Comparison of ENCODE assay signal across 8 cellular contexts in the genomic region with DNA sequence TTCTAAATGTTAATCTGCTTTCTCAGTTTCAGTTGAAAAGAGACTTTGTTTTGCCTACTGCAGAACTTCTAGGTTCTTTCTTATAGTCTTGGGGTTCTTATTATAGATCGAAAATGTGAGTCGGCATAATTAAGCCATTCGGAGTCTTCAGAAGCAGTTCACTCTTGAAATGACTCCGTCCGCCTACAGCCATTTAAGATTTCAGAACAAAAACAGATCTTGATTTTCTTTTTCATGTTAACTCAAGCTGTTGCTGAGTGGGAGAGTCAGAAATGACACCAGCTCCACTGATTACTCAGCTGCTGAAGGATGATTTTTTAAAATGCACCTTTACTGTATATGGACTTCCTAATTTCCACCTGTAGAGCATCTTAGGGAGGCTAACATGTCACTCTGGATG. TPM values are rescaled to one million over a fixed set of nuclear protein-coding genes. Genes with fewer than 3 reads are reported as not detected.
DNase-seq lines count a peak whose midpoint lies in the region; ATAC-seq and TF ChIP-seq lines count a peak whose summit lies in the region.

No MANE protein-coding gene starts in this region.

- H3K36me3 Mint-ChIP-seq in CD4-positive, CD25-positive, alpha-beta regulatory T cell: peaks cover 55% of the 10 kb centered on the region

- H3K9me3 Mint-ChIP-seq in CD4-positive, CD25-positive, alpha-beta regulatory T cell: peaks cover 0 to 2% (median 0%) of the 10 kb centered on the region in 7 donors

- in situ Hi-C loops in HAP-1 (cut with MboI; ENCODE audit: low sequenced_read_pairs): no loop called here

- H3K27ac ChIP-seq in CD4-positive, CD25-positive, alpha-beta regulatory T cell (ENCODE audit: insufficient read depth, low read length, poor library complexity, severe bottlenecking): peak overlapping the region; percentile 90
- peak overlapping the region; percentile 19 for H3K27ac ChIP-seq in colonic mucosa

- H3K4me1 ChIP-seq in CD4-positive, CD25-positive, alpha-beta regulatory T cell (ENCODE audit: control insufficient read depth, insufficient read depth, low read length, poor library complexity, severe bottlenecking): peaks cover 76% of the 10 kb centered on the region
- H3K4me1 ChIP-seq in colonic mucosa (no peaks in the 10 kb centered on the region), HAP-1 (peaks cover 20% of the 10 kb centered on the region)

- DNase-seq in CD4-positive, CD25-positive, alpha-beta regulatory T cell: peak in 2 of 3 donors; percentile 48 to 83
- DNase-seq in colonic mucosa (no peak), A172 (ENCODE audit: low spot score) (no peak), NCI-H2196 (lab: John Stamatoyannopoulos, UW; ENCODE audit: unreplicated experiment) (no peak), HAP-1 (ENCODE audit: low spot score in 2 of 2) (no peak), NCI-H2107 treated with DMSO at 0.1 percent for 48 hours (lab: John Stamatoyannopoulos, UW; ENCODE audit: unreplicated experiment) (no peak)

- no peak for ATAC-seq in CD4-positive, CD25-positive, alpha-beta regulatory T cell (ENCODE audit: low read depth in 2 of 2)
- ATAC-seq in GM19452 (IDR thresholded peaks at IDR 0.05; ENCODE audit: unreplicated experiment) (peak; percentile 52), HG03342 (IDR thresholded peaks at IDR 0.05; ENCODE audit: unreplicated experiment) (peak; percentile 74)

- no peaks in the 10 kb centered on the region for H3K9me3 ChIP-seq in CD4-positive, CD25-positive, alpha-beta regulatory T cell (ENCODE audit: control insufficient read depth in 2 of 2, low read length in 2 of 2)
- H3K9me3 ChIP-seq in colonic mucosa (no peaks in the 10 kb centered on the region), HAP-1 (no peaks in the 10 kb centered on the region)

- no peak for TF ChIP-seq CTCF in colonic mucosa (IDR thresholded peaks at IDR 0.05)

- peaks cover 0 to 85% (median 50%) of the 10 kb centered on the region in 4 donors for H3K4me1 Mint-ChIP-seq in CD4-positive, CD25-positive, alpha-beta regulatory T cell

- no peaks in the 10 kb centered on the region for H3K27me3 ChIP-seq in CD4-positive, CD25-positive, alpha-beta regulatory T cell (ENCODE audit: control insufficient read depth, insufficient read depth, low read length)
- no peaks in the 10 kb centered on the region for H3K27me3 ChIP-seq in colonic mucosa
- H3K27me3 ChIP-seq in HAP-1 (ENCODE audit: low read depth): no peaks in the 10 kb centered on the region

- H3K36me3 ChIP-seq in CD4-positive, CD25-positive, alpha-beta regulatory T cell (ENCODE audit: control insufficient read depth, insufficient read depth, low read length): peaks cover 32% of the 10 kb centered on the region
- H3K36me3 ChIP-seq in colonic mucosa (no peaks in the 10 kb centered on the region), HAP-1 (replicated peaks) (no peaks in the 10 kb centered on the region)

- peak overlapping the region; percentile 91 to 99 (median 96) for H3K4me3 Mint-ChIP-seq in CD4-positive, CD25-positive, alpha-beta regulatory T cell

- H3K4me3 ChIP-seq in CD4-positive, CD25-positive, alpha-beta regulatory T cell (ENCODE audit: low read depth, low read length): peak overlapping the region; percentile 100
- H3K4me3 ChIP-seq in colonic mucosa (no peak overlapping the region), HAP-1 (no peak overlapping the region)

- H3K27ac Mint-ChIP-seq in CD4-positive, CD25-positive, alpha-beta regulatory T cell: peak overlapping the region; percentile 40 to 97 (median 95)

- H3K27me3 Mint-ChIP-seq in CD4-positive, CD25-positive, alpha-beta regulatory T cell: no peaks in the 10 kb centered on the region

- intact Hi-C loops in colonic mucosa (cut with DNase I): no loop called here

- H3K9ac ChIP-seq in colonic mucosa (ENCODE audit: low read depth in 2 of 2, low read length in 2 of 2): no peak overlapping the region

RNA-seq across cellular contexts. Expression of a gene that starts 15.9 kb away (rescaled TPM):
- total RNA-seq in CD4-positive, CD25-positive, alpha-beta regulatory T cell: 327 TPM
- polyA plus RNA-seq in CD4-positive, CD25-positive, alpha-beta regulatory T cell: 10 to 100 TPM; 48.6 to 71.6 (median 64.7) TPM
- total RNA-seq in colonic mucosa: 10 to 100 TPM in 1 of 2 donors, 1 to 10 TPM in 1; 7.2 to 17.6 TPM
- 0.19 and 0.31 TPM in 2 replicates for total RNA-seq in A172 (2014; rRNA removed; shearing (Covaris generic))

Comparison
In these comparisons a context has a peak if more than half of its experiments do, and no peak if none do; other contexts are left out.
1. ATAC-seq: peak in GM19452 (single experiment) and HG03342 (single experiment); none in CD4-positive, CD25-positive, alpha-beta regulatory T cell (0 of 2).
2. DNase-seq: peak in CD4-positive, CD25-positive, alpha-beta regulatory T cell (2 of 3); none in colonic mucosa (single experiment), A172 (single experiment), NCI-H2196 (single experiment), HAP-1 (0 of 2) and NCI-H2107 treated with DMSO at 0.1 percent for 48 hours (single experiment).
3. RNA of a gene that starts 15.9 kb away (total RNA-seq): 327 TPM in CD4-positive, CD25-positive, alpha-beta regulatory T cell (single experiment); 7.2 to 17.6 TPM in colonic mucosa and 0.19 to 0.31 TPM in A172; every median in the first group is over 10 times any median in the second.